Comparison of ENCODE assay signal across 8 cellular contexts in genomic region chr1:113904674-113905434, GRCh38.
DNase-seq lines count a peak whose midpoint lies in the region; ATAC-seq and TF ChIP-seq lines count a peak whose summit lies in the region.

AP4B1 (minus strand) TSS chr1:113904799; CDS start chr1:113904717, 82 bp downstream.
DCLRE1B (plus strand) TSS chr1:113905326; CDS start chr1:113905587, 261 bp downstream.

- H3K4me3 ChIP-seq in AG09309 (ENCODE audit: control insufficient read depth, low read depth, low read length) (peak within 1 kb of the TSS; percentile 97), WI38 (ENCODE audit: low read depth, low read length) (peak within 1 kb of the TSS; percentile 94), cardiac fibroblast (replicated peaks in 1 of 2; ENCODE audit: low read depth in 2 of 2, low read length in 2 of 2) (peak within 1 kb of the TSS; percentile 91)

- TF ChIP-seq CTCF in AG09309 (IDR thresholded peaks at IDR 0.05; ENCODE audit: control insufficient read depth, insufficient read depth, low read depth, low read length, missing control alignments) (peak; percentile 88), WI38 (IDR thresholded peaks at IDR 0.05; ENCODE audit: low read depth, low read length) (peak; percentile 61), cardiac fibroblast (IDR thresholded peaks at IDR 0.05; ENCODE audit: low read depth, low read length) (peak; percentile 71)

- DNase-seq in AG09309 (ENCODE audit: low read depth) (peak; percentile 99), NCI-H2227 treated with DMSO at 0.1 percent for 48 hours (lab: John Stamatoyannopoulos, UW) (peak; percentile 98), cardiac fibroblast (ENCODE audit: low read depth in 2 of 2) (peak; percentile 100), iPS-NIHi7 (ENCODE audit: extremely low spot score) (peak; percentile 99), smooth muscle cell of the brain vasculature (ENCODE audit: low read depth, low spot score) (peak; percentile 99)

- peak; percentile 91 for ATAC-seq in GM18909 (IDR thresholded peaks at IDR 0.05; ENCODE audit: poor library complexity, unreplicated experiment)
- ATAC-seq in HG03175 (IDR thresholded peaks at IDR 0.05; ENCODE audit: unreplicated experiment) = peak; percentile 90

Comparison
In these comparisons a context has a peak if more than half of its experiments do, and no peak if none do; other contexts are left out.
1. Peak in every context shown above with its lines: DNase-seq, ATAC-seq and H3K4me3 ChIP-seq.